23 cellular contexts compared by ENCODE assay signal in genomic region chr19:2675892-2676291, GRCh38. TPM values are rescaled to one million over a fixed set of nuclear protein-coding genes. Genes with fewer than 3 reads are reported as not detected.
DNase-seq lines count a peak whose midpoint lies in the region; ATAC-seq and TF ChIP-seq lines count a peak whose summit lies in the region.
"Had no signal": no experiment of that assay in that cellular context is flagged by ENCODE, and none has a peak within 500 bp of the region (broad histone marks: within the 10 kb centered on the region; RNA-seq: fewer than 3 reads in every experiment).

No MANE protein-coding gene starts in this region.

- H3K36me3 ChIP-seq in heart left ventricle (no peaks in the 10 kb centered on the region), gastroesophageal sphincter (no peaks in the 10 kb centered on the region), neutrophil (no peaks in the 10 kb centered on the region)

- no peak for TF ChIP-seq EP300 in gastroesophageal sphincter (IDR thresholded peaks at IDR 0.05)

- 20 to 38% (median 32%) methylated on average over 11 of the region's 11 CpGs for WGBS in heart left ventricle, 4 donors
- 33% methylated on average over 10 of the region's 11 CpGs; no CpG with 5 or more reads in 1 of the 2 donors for WGBS in gastroesophageal sphincter (ENCODE audit: low coverage in 1 of 2), 2 donors

- no peak for TF ChIP-seq CTCF in heart left ventricle (IDR thresholded peaks at IDR 0.05)
- no peak for TF ChIP-seq CTCF in gastroesophageal sphincter (IDR thresholded peaks at IDR 0.05)
- TF ChIP-seq CTCF in neutrophil (IDR thresholded peaks at IDR 0.05), result no peak

- DNase-seq in heart left ventricle, result no peak
- DNase-seq in cardiac septum (ENCODE audit: low spot score), result no peak
- no peak for DNase-seq in activated effector memory CD4-positive, alpha-beta T cell treated with anti-CD3 and anti-CD28 coated beads, Interleukin-2, amount 50 U/mL, for 16 hours
- DNase-seq in activated CD4-positive, alpha-beta T cell treated with anti-CD3 and anti-CD28 coated beads, Interleukin-2, amount 50 U/mL, for 4 hours, result no peak
- DNase-seq: CD8-positive, alpha-beta memory T cell; DND-41; GM23248; MV-4-11; NCI-H1417; NCI-H1930; NCI-H2171; NCI-H446; NCI-H69; NK-92 treated with Interleukin-12 subunit alpha and Interleukin-12 subunit beta, amount 100 ng/mL, for 24 hours had no signal

- H3K4me3 ChIP-seq in heart left ventricle (peak overlapping the region in 6 of 12 donors; percentile 20 to 42 (median 27)), gastroesophageal sphincter (no peak overlapping the region), neutrophil (ENCODE audit: low read depth in 1 of 2, low read length in 1 of 2) (peak overlapping the region in 1 of 2 experiments; percentile 45)
- H3K4me3 ChIP-seq: BLaER1 treated with 17β-estradiol and CSF1 and Interleukin-3, amounts not matched to agents 10 nM and 100 nM; GM12878; GM23248; K562 had no signal

- H3K9me3 ChIP-seq in heart left ventricle (no peaks in the 10 kb centered on the region), gastroesophageal sphincter (no peaks in the 10 kb centered on the region), neutrophil (no peaks in the 10 kb centered on the region)

- H3K4me1 ChIP-seq in heart left ventricle, result peaks cover 0 to 22% (median 4%) of the 10 kb centered on the region in 12 donors
- H3K4me1 ChIP-seq in gastroesophageal sphincter, result peaks cover 0 to 35% (median 0%) of the 10 kb centered on the region in 3 donors
- peaks cover 28 to 52% of the 10 kb centered on the region in 2 experiments for H3K4me1 ChIP-seq in neutrophil (ENCODE audit: control insufficient read depth in 1 of 2, insufficient read depth in 1 of 2, low read depth in 1 of 2, low read length in 1 of 2)

- H3K27ac ChIP-seq in heart left ventricle (peak overlapping the region in 10 of 12 donors; percentile 61 to 90 (median 78)), gastroesophageal sphincter (peak overlapping the region in 3 of 4 donors; percentile 79 to 86 (median 83)), neutrophil (peak overlapping the region; percentile 89)
- H3K27ac ChIP-seq: GM23248 had no signal

- no peaks in the 10 kb centered on the region for H3K27me3 ChIP-seq in heart left ventricle
- H3K27me3 ChIP-seq in gastroesophageal sphincter, result no peaks in the 10 kb centered on the region
- H3K27me3 ChIP-seq in neutrophil, result no peaks in the 10 kb centered on the region
- H3K27me3 ChIP-seq: BLaER1 treated with 17β-estradiol and CSF1 and Interleukin-3, amounts not matched to agents 10 nM and 100 nM had no signal

- peak in 2 of 4 donors; percentile 40 to 43 for ATAC-seq in heart left ventricle
- no peak for ATAC-seq in gastroesophageal sphincter
- no peak for ATAC-seq in GM21360 (IDR thresholded peaks at IDR 0.05; ENCODE audit: unreplicated experiment)
- ATAC-seq in HG03354 (IDR thresholded peaks at IDR 0.05; ENCODE audit: poor library complexity, severe bottlenecking, unreplicated experiment), result no peak
- ATAC-seq: GM12878, HCT116, K562 had no signal

- no peak for TF ChIP-seq POLR2A in heart left ventricle (IDR thresholded peaks at IDR 0.05)
- TF ChIP-seq POLR2A in gastroesophageal sphincter (IDR thresholded peaks at IDR 0.05), result no peak

- intact Hi-C loops in heart left ventricle (cut with DNase I), result no loop called here
- intact Hi-C loops in cardiac septum (cut with DNase I), result no loop called here

RNA-seq across cellular contexts. Expression of gene GNG7, which starts 26.6 kb away (rescaled TPM):
- total RNA-seq in heart left ventricle (10 to 100 TPM; 13.9 to 46.4 (median 32.5) TPM), cardiac septum (30.9 TPM), gastroesophageal sphincter (10 to 100 TPM in 2 of 4 donors, 1 to 10 TPM in 2; 4.7 to 15.6 (median 9.2) TPM)
- polyA plus RNA-seq in heart left ventricle, result 10 to 100 TPM; 11.7 to 22.5 TPM

RNA-seq across cellular contexts. Expression of gene DIRAS1, which starts 45.3 kb away (rescaled TPM):
- total RNA-seq in heart left ventricle (100 to 1,000 TPM in 6 of 9 donors, 10 to 100 TPM in 3; 77.4 to 191 (median 142) TPM), cardiac septum (113 TPM), gastroesophageal sphincter (10 to 100 TPM in 3 of 4 donors, 1 to 10 TPM in 1; 4.7 to 25.8 (median 11.7) TPM)
- 100 to 1,000 TPM; 112 to 168 TPM for polyA plus RNA-seq in heart left ventricle
- total RNA-seq: OCI-LY7 had no signal
- polyA plus RNA-seq: CD8-positive, alpha-beta memory T cell had no signal
